ENCODE assay signal across 18 cellular contexts in the genomic region with DNA sequence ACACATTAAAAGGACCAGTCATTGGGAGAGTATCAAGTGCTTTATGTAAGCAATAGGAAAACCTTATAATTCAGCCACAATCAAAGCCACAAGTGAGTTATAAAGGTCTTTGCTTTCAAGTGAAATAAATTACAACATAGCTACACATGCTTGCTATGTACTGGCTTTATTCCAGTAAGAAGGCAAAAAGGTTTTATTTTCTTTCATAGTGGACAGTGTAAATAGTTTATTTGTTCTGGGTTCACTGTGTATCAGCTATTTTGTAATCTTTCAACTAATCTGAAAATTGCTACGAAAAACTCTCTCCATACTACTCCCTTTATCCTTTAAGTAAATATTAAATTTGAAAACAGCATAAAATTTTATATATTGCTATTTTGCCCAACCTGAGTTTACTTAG.
"Had no signal": no experiment of that assay in that cellular context is flagged by ENCODE, and none has a peak within 500 bp of the region (broad histone marks: within the 10 kb centered on the region; RNA-seq: fewer than 3 reads in every experiment).

No MANE protein-coding gene starts in this region.

- H3K4me3 ChIP-seq: breast epithelium, hepatocyte, left ventricle myocardium inferior, right atrium auricular region, skin epidermis had no signal

- H3K4me2 ChIP-seq: hepatocyte had no signal

- DNase-seq: activated CD4-positive, alpha-beta T cell treated with anti-CD3 and anti-CD28 coated beads, Interleukin-2, amount 10 ng/mL, durations not matched to agents 24 days and 14 days; activated CD4-positive, CD25-positive, alpha-beta regulatory T cell; activated CD8-positive, alpha-beta memory T cell treated with anti-CD3 and anti-CD28 coated beads, Interleukin-2, amount 50 U/mL, for 4 hours; activated CD8-positive, alpha-beta T cell treated with anti-CD3 and anti-CD28 coated beads, Interleukin-2, amount 10 ng/mL, durations not matched to agents 7 days and 5 days; activated gamma-delta T cell treated with Interleukin-2 at 50 U/mL for 16 hours; activated T-cell treated with anti-CD3 and anti-CD28 coated beads, Interleukin-2, amount 50 U/mL, for 72 hours; cerebellar nuclear complex; left ventricle myocardium inferior; mesenchymal stem cell; stimulated activated CD4-positive, alpha-beta T cell treated with anti-CD3 and anti-CD28 coated beads, Interleukin-4, amount 100 ng/mL, for 24 hours; stimulated activated naive CD4-positive, alpha-beta T cell; substantia nigra; trophoblast cell had no signal

- H3K9me3 ChIP-seq: breast epithelium, left ventricle myocardium inferior, right atrium auricular region had no signal

- H3K79me2 ChIP-seq: hepatocyte had no signal

- ATAC-seq: activated CD8-positive, alpha-beta T cell treated with anti-CD3 and anti-CD28 coated beads, Interleukin-2, amount 10 ng/mL, durations not matched to agents 7 days and 5 days; activated T-cell treated with anti-CD3 and anti-CD28 coated beads, Interleukin-2, amount 50 U/mL, for 72 hours; natural killer cell treated with Interleukin-12 subunit alpha and Interleukin-12 subunit beta and Interleukin-15 and Interleukin-18, amount 100 ng/mL, for 72 hours had no signal

- H2AFZ ChIP-seq: hepatocyte had no signal

- H3K27ac ChIP-seq: breast epithelium, hepatocyte, left ventricle myocardium inferior, right atrium auricular region, skin epidermis had no signal

- H3K36me3 ChIP-seq: breast epithelium, left ventricle myocardium inferior, right atrium auricular region had no signal

- H3K4me1 ChIP-seq: breast epithelium, left ventricle myocardium inferior, right atrium auricular region had no signal

- H3K27me3 ChIP-seq: breast epithelium, hepatocyte, right atrium auricular region had no signal
